ENCODE assay signal across 8 cellular contexts in genomic region chr19:4089400-4089908, GRCh38. TPM values are rescaled to one million over a fixed set of nuclear protein-coding genes. Genes with fewer than 3 reads are reported as not detected.
A peak's percentile ranks its signal among the peaks of the same experiment; 100 is the strongest.
DNase-seq lines count a peak whose midpoint lies in the region; ATAC-seq and TF ChIP-seq lines count a peak whose summit lies in the region.

No MANE protein-coding gene starts in this region.

- peaks cover 33 to 54% (median 51%) of the 10 kb centered on the region in 4 donors for H3K36me3 ChIP-seq in esophagus muscularis mucosa

- peaks cover 19% of the 10 kb centered on the region for H3K4me1 Mint-ChIP-seq in stimulated activated memory B cell treated with anti-CD40 and anti-IgM and Interleukin-4, amounts not matched to agents 10 μg/mL and 1 μg/mL and 100 μg/mL, for 72 hours

- peak overlapping the region; percentile 12 to 29 (median 14) for H3K4me3 ChIP-seq in esophagus muscularis mucosa

- H3K27ac Mint-ChIP-seq in stimulated activated memory B cell treated with anti-CD40 and anti-IgM and Interleukin-4, amounts not matched to agents 10 μg/mL and 1 μg/mL and 100 μg/mL, for 72 hours = peak overlapping the region; percentile 65

- H3K4me3 Mint-ChIP-seq in stimulated activated memory B cell treated with anti-CD40 and anti-IgM and Interleukin-4, amounts not matched to agents 10 μg/mL and 1 μg/mL and 100 μg/mL, for 72 hours = peak overlapping the region; percentile 51

- no peak for TF ChIP-seq EP300 in esophagus muscularis mucosa (IDR thresholded peaks at IDR 0.05)

- DNase-seq in T-helper 9 cell = peak; percentile 26
- no peak for DNase-seq in esophagus muscularis mucosa (ENCODE audit: extremely low spot score)
- DNase-seq in COR-L47 (lab: John Stamatoyannopoulos, UW) = no peak
- DNase-seq in NCI-H748 (lab: John Stamatoyannopoulos, UW; ENCODE audit: unreplicated experiment) = no peak

- peak; percentile 69 for ATAC-seq in GM21423 (IDR thresholded peaks at IDR 0.05; ENCODE audit: unreplicated experiment)
- ATAC-seq in stimulated activated memory B cell treated with anti-CD40 and anti-IgM and Interleukin-4, amounts not matched to agents 10 μg/mL and 1 μg/mL and 100 μg/mL, for 72 hours = peak; percentile 58
- ATAC-seq in HG03280 (IDR thresholded peaks at IDR 0.05; ENCODE audit: unreplicated experiment) = no peak
- no peak for ATAC-seq in GM21717 (IDR thresholded peaks at IDR 0.05; ENCODE audit: unreplicated experiment)

- no peaks in the 10 kb centered on the region for H3K9me3 Mint-ChIP-seq in stimulated activated memory B cell treated with anti-CD40 and anti-IgM and Interleukin-4, amounts not matched to agents 10 μg/mL and 1 μg/mL and 100 μg/mL, for 72 hours

- WGBS in esophagus muscularis mucosa = 62% methylated on average over 15 of the region's 26 CpGs

- intact Hi-C loops in esophagus muscularis mucosa (cut with DNase I) = no loop called here

- peaks cover 0 to 9% (median 6%) of the 10 kb centered on the region in 4 donors for H3K4me1 ChIP-seq in esophagus muscularis mucosa

- peaks cover 27% of the 10 kb centered on the region for H3K36me3 Mint-ChIP-seq in stimulated activated memory B cell treated with anti-CD40 and anti-IgM and Interleukin-4, amounts not matched to agents 10 μg/mL and 1 μg/mL and 100 μg/mL, for 72 hours

- TF ChIP-seq CTCF in esophagus muscularis mucosa (IDR thresholded peaks at IDR 0.05) = no peak

- TF ChIP-seq POLR2A in esophagus muscularis mucosa (IDR thresholded peaks at IDR 0.05; ENCODE audit: low read depth) = no peak

- H3K27me3 Mint-ChIP-seq in stimulated activated memory B cell treated with anti-CD40 and anti-IgM and Interleukin-4, amounts not matched to agents 10 μg/mL and 1 μg/mL and 100 μg/mL, for 72 hours = no peaks in the 10 kb centered on the region

- H3K27me3 ChIP-seq in esophagus muscularis mucosa = no peaks in the 10 kb centered on the region

- H3K27ac ChIP-seq in esophagus muscularis mucosa (replicated peaks in 1 of 4) = peak overlapping the region in 2 of 4 donors; percentile 13 to 25

- no peaks in the 10 kb centered on the region for H3K9me3 ChIP-seq in esophagus muscularis mucosa

RNA-seq across cellular contexts. Expression of gene ZBTB7A, which starts 22.8 kb away (rescaled TPM):
- total RNA-seq in esophagus muscularis mucosa = 100 to 1,000 TPM in 2 of 4 donors, 10 to 100 TPM in 2; 71.9 to 137 (median 114) TPM

RNA-seq across cellular contexts. Expression of gene MAP2K2, which starts 34.5 kb away (rescaled TPM):
- total RNA-seq in esophagus muscularis mucosa = 100 to 1,000 TPM in 2 of 4 donors, 10 to 100 TPM in 2; 59.0 to 145 (median 101) TPM

Comparison
In these comparisons a context has a peak if more than half of its experiments do, and no peak if none do; other contexts are left out.
1. ATAC-seq: peak in GM21423 (single experiment) and stimulated activated memory B cell treated with anti-CD40 and anti-IgM and Interleukin-4, amounts not matched to agents 10 μg/mL and 1 μg/mL and 100 μg/mL, for 72 hours (single experiment); none in HG03280 (single experiment) and GM21717 (single experiment).